In genomic region chr11:20518323-20518834, GRCh38 we compare ENCODE assay signal across 18 cellular contexts.
DNase-seq lines count a peak whose midpoint lies in the region; ATAC-seq and TF ChIP-seq lines count a peak whose summit lies in the region.
"Had no signal": no experiment of that assay in that cellular context is flagged by ENCODE, and none has a peak within 500 bp of the region (broad histone marks: within the 10 kb centered on the region; RNA-seq: fewer than 3 reads in every experiment).

No MANE protein-coding gene starts in this region.

- TF ChIP-seq CTCF in right atrium auricular region (IDR thresholded peaks at IDR 0.05) (no peak), right lobe of liver (IDR thresholded peaks at IDR 0.05) (no peak)

- H3K4me1 ChIP-seq in right atrium auricular region: no peaks in the 10 kb centered on the region
- H3K4me1 ChIP-seq in right lobe of liver: peaks cover 0 to 10% (median 3%) of the 10 kb centered on the region in 4 donors
- H3K4me1 ChIP-seq: BLaER1 treated with 17β-estradiol and CSF1 and Interleukin-3, amounts not matched to agents 10 nM and 100 nM had no signal

- ATAC-seq in left ventricle myocardium superior (peak; percentile 79), right lobe of liver (peak; percentile 96 to 99 (median 96)), HG02610 (IDR thresholded peaks at IDR 0.05; ENCODE audit: unreplicated experiment) (no peak)
- ATAC-seq: CD8-positive, alpha-beta T cell; GM12878; Panc1 had no signal

- H3K36me3 ChIP-seq in right atrium auricular region (no peaks in the 10 kb centered on the region), right lobe of liver (no peaks in the 10 kb centered on the region)
- H3K36me3 ChIP-seq: BLaER1 treated with 17β-estradiol and CSF1 and Interleukin-3, amounts not matched to agents 10 nM and 100 nM had no signal

- H3K4me3 ChIP-seq in right atrium auricular region (no peak overlapping the region), right lobe of liver (no peak overlapping the region)
- H3K4me3 ChIP-seq: BLaER1 treated with 17β-estradiol and CSF1 and Interleukin-3, amounts not matched to agents 10 nM and 100 nM; GM12878 had no signal

- no peak overlapping the region for H3K27ac ChIP-seq in right atrium auricular region
- H3K27ac ChIP-seq in right lobe of liver: no peak overlapping the region
- H3K27ac ChIP-seq: BLaER1 treated with 17β-estradiol and CSF1 and Interleukin-3, amounts not matched to agents 10 nM and 100 nM had no signal

- intact Hi-C loops in left ventricle myocardium superior (cut with micrococcal nuclease): no loop called here
- intact Hi-C loops in right lobe of liver (cut with DNase I): no loop called here

- no peak for TF ChIP-seq POLR2A in right lobe of liver (IDR thresholded peaks at IDR 0.05)

- DNase-seq in NCI-H2196 (lab: John Stamatoyannopoulos, UW; ENCODE audit: unreplicated experiment) (peak; percentile 12), NCI-H2196 treated with DMSO at 0.1 percent for 48 hours (lab: John Stamatoyannopoulos, UW; ENCODE audit: unreplicated experiment) (no peak), left ventricle myocardium superior (no peak), right atrium auricular region (ENCODE audit: low spot score) (no peak), right lobe of liver (peak in 2 of 3 donors; percentile 24 to 59), NCI-H510A (lab: John Stamatoyannopoulos, UW) (no peak)
- DNase-seq: 8988T; CD8-positive, alpha-beta T cell; DND-41; KG1; NCI-H1092 treated with DMSO at 0.1 percent for 48 hours; NCI-H1436 treated with DMSO at 0.1 percent for 48 hours; NCI-H1930; NCI-H446 treated with DMSO at 0.1 percent for 48 hours had no signal

- H3K27me3 ChIP-seq in right atrium auricular region (no peaks in the 10 kb centered on the region), right lobe of liver (no peaks in the 10 kb centered on the region)
- H3K27me3 ChIP-seq: BLaER1 treated with 17β-estradiol and CSF1 and Interleukin-3, amounts not matched to agents 10 nM and 100 nM had no signal

- WGBS in right lobe of liver (ENCODE audit: insufficient coverage, low coverage, low lambda C conversion rate, missing lambda C conversion rate): 33% methylated on average over 7 of the region's 7 CpGs

- H3K9me3 ChIP-seq in right atrium auricular region (no peaks in the 10 kb centered on the region), right lobe of liver (no peaks in the 10 kb centered on the region)
- H3K9me3 ChIP-seq: BLaER1 treated with 17β-estradiol and CSF1 and Interleukin-3, amounts not matched to agents 10 nM and 100 nM had no signal

Comparison
In these comparisons a context has a peak if more than half of its experiments do, and no peak if none do; other contexts are left out.
1. DNase-seq: peak in NCI-H2196 (single experiment) and right lobe of liver (2 of 3); none in NCI-H2196 treated with DMSO at 0.1 percent for 48 hours (single experiment), left ventricle myocardium superior (single experiment), right atrium auricular region (single experiment) and NCI-H510A (single experiment).